8 cellular contexts compared by ENCODE assay signal in the genomic region with DNA sequence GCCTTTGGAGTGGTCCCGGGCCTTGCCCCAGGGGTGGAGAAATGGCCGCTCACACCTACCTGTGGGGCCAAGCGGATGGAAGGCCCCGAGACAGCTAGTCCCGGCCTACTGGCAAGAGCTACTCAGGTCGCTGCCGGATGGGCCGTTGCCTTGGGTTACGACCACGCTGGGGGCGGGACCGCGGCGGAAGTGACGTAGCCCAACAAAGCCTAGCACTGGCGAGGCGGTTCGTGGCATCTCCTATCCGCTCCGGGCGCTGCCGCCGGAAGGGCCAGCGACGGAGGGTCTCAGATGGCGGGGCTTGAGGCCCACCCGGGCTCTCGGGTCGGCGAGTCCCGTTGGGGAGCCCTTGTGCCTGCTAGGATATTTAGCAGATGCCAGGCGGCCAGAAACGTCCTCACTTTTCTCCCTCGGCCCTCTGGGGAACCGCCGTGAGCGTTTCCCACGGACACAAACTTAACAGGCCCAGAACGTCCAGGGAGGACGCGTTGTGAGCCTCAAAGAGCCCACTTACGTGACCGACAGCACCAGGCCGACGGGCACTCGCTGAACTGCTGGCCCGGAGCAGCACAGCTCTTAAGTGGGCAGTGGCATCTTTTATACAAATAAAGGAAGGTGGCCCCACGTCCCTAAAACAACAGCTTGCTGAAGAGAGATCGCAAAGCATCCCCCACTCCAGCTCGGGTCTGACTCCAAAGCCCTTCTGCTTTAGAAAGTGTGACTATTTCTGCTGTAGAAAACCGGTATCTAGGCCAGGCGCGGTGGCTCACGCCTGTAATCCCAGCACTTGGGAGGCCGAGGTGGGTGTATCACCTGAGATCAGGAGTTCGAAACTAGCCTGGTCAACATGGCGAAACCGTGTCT. TPM values are rescaled to one million over a fixed set of nuclear protein-coding genes. Genes with fewer than 3 reads are reported as not detected.
DNase-seq lines count a peak whose midpoint lies in the region; ATAC-seq and TF ChIP-seq lines count a peak whose summit lies in the region.

TSS of gene C16orf46 (minus strand) at position 162 of the 864 bp plus-strand sequence. CDS start 13,283 bp downstream, outside the sequence.

- peak within 1 kb of the TSS; percentile 81 for H3K4me3 ChIP-seq in OCI-LY3 (ENCODE audit: low read length)

- H3K9ac ChIP-seq in OCI-LY3 (ENCODE audit: low read length): peak within 1 kb of the TSS; percentile 79

- H2AFZ ChIP-seq in OCI-LY3 (ENCODE audit: low read depth, low read length): peak within 1 kb of the TSS; percentile 92

- H4K20me1 ChIP-seq in OCI-LY3 (ENCODE audit: insufficient read depth, low read length): no peaks in the 10 kb centered on the region

- no peaks in the 10 kb centered on the region for H3K27me3 ChIP-seq in OCI-LY3 (ENCODE audit: low read depth, low read length)

- H3K36me3 ChIP-seq in OCI-LY3 (replicated peaks; ENCODE audit: low read depth, low read length): no peaks in the 10 kb centered on the region

- TF ChIP-seq CTCF in OCI-LY3 (IDR thresholded peaks at IDR 0.05; ENCODE audit: low read depth, low read length): no peak

- H3K4me2 ChIP-seq in OCI-LY3 (ENCODE audit: low read length): peak within 1 kb of the TSS; percentile 93

- H3K9me3 ChIP-seq in OCI-LY3 (ENCODE audit: insufficient read depth, low read length): no peaks in the 10 kb centered on the region

- peaks cover 9% of the 10 kb centered on the region; the same call in 1 of the 2 replicates for H3K4me1 ChIP-seq in OCI-LY3 (ENCODE audit: low read length)

- DNase-seq in DMS153 (lab: John Stamatoyannopoulos, UW): peak; percentile 90
- peak; percentile 93 for DNase-seq in HuH-7.5 (ENCODE audit: low spot score)
- peak; percentile 96 for DNase-seq in activated T-cell treated with anti-CD3 and anti-CD28 coated beads for 4 hours
- peak; percentile 97 for DNase-seq in erythroblast (lab: John Stamatoyannopoulos, UW)
- peak; percentile 98 for DNase-seq in mucosa of gallbladder (ENCODE audit: low spot score)
- DNase-seq in stimulated activated CD8-positive, alpha-beta memory T cell treated with anti-CD3 and anti-CD28 coated beads, Interleukin-4, amount 100 ng/mL, for 1 hour (ENCODE audit: low read depth in 2 of 2, low spot score in 1 of 2): peak; percentile 93 to 96

- ATAC-seq in GM21529 (IDR thresholded peaks at IDR 0.05; ENCODE audit: unreplicated experiment): peak; percentile 94

- peak; percentile 91 for TF ChIP-seq POLR2A in erythroblast (IDR thresholded peaks at IDR 0.05; ENCODE audit: low read length)

- peak within 1 kb of the TSS; percentile 60 for H3K27ac ChIP-seq in OCI-LY3 (ENCODE audit: low read length)

- H3K79me2 ChIP-seq in OCI-LY3 (ENCODE audit: low read length): no peaks in the 10 kb centered on the region

RNA-seq across cellular contexts. Expression of gene C16orf46, which starts in this region (rescaled TPM):
- total RNA-seq in mucosa of gallbladder: 1.2 TPM

Comparison
In these comparisons a context has a peak if more than half of its experiments do, and no peak if none do; other contexts are left out.
1. Peak in every context shown above with its lines: DNase-seq, ATAC-seq, H3K4me3 ChIP-seq and H3K27ac ChIP-seq.